ENCODE assay signal across 12 cellular contexts in genomic region chr2:168633895-168634294, GRCh38.
DNase-seq lines count a peak whose midpoint lies in the region; ATAC-seq and TF ChIP-seq lines count a peak whose summit lies in the region.
"Had no signal": no experiment of that assay in that cellular context is flagged by ENCODE, and none has a peak within 500 bp of the region (broad histone marks: within the 10 kb centered on the region; RNA-seq: fewer than 3 reads in every experiment).

No MANE protein-coding gene starts in this region.

- H3T11ph ChIP-seq in H9 (ENCODE audit: low read length), result no peak overlapping the region

- no peak overlapping the region for H4K91ac ChIP-seq in H9 (ENCODE audit: insufficient read length, low read depth, low read length)

- no peak overlapping the region for H3K56ac ChIP-seq in H9 (ENCODE audit: insufficient read length, low read depth, low read length)

- H3K27me3 Mint-ChIP-seq in osteocyte (ENCODE audit: unreplicated experiment) (no peaks in the 10 kb centered on the region), H9 (ENCODE audit: low read depth) (no peaks in the 10 kb centered on the region)
- H3K27me3 Mint-ChIP-seq: stimulated activated naive CD8-positive, alpha-beta T cell treated with anti-CD3 and anti-CD28 coated beads, Interleukin-15, Interleukin-2, amounts not matched to agents 100 ng/mL and 50 ng/mL, for 24 hours had no signal

- H3K4me1 Mint-ChIP-seq in osteocyte (ENCODE audit: unreplicated experiment) (peaks cover 43% of the 10 kb centered on the region), H9 (peaks cover 25 to 33% of the 10 kb centered on the region in 2 experiments)

- no peaks in the 10 kb centered on the region for H3K79me1 ChIP-seq in H9 (ENCODE audit: insufficient read depth, low read depth, low read length, poor library complexity, severe bottlenecking)

- H2BK120ac ChIP-seq in H9 (ENCODE audit: low read depth, low read length, poor library complexity, severe bottlenecking), result no peak overlapping the region

- no peaks in the 10 kb centered on the region for H3K79me2 ChIP-seq in H9 (ENCODE audit: insufficient read depth, low read length)

- no peak overlapping the region for H3K4me2 ChIP-seq in H9 (ENCODE audit: insufficient read depth, insufficient read length, low read length)
- H3K4me2 ChIP-seq: KMS-11 had no signal

- peaks cover 12% of the 10 kb centered on the region; the same call in 1 of the 2 replicates for H3K4me1 ChIP-seq in H9 (ENCODE audit: insufficient read depth, low read length)

- peak overlapping the region; percentile 18 for H3K27ac Mint-ChIP-seq in osteocyte (ENCODE audit: unreplicated experiment)
- H3K27ac Mint-ChIP-seq in H9, result no peak overlapping the region
- H3K27ac Mint-ChIP-seq: stimulated activated naive CD8-positive, alpha-beta T cell treated with anti-CD3 and anti-CD28 coated beads, Interleukin-15, Interleukin-2, amounts not matched to agents 100 ng/mL and 50 ng/mL, for 24 hours had no signal

- H2BK20ac ChIP-seq in H9 (ENCODE audit: low read depth, low read length, poor library complexity, severe bottlenecking), result no peak overlapping the region

- H4K20me1 ChIP-seq in H9 (ENCODE audit: control insufficient read depth, insufficient read depth, insufficient read length), result no peaks in the 10 kb centered on the region

- H3K9me3 Mint-ChIP-seq in osteocyte (ENCODE audit: unreplicated experiment), result peaks cover 3% of the 10 kb centered on the region
- no peaks in the 10 kb centered on the region for H3K9me3 Mint-ChIP-seq in H9
- H3K9me3 Mint-ChIP-seq: stimulated activated naive CD8-positive, alpha-beta T cell treated with anti-CD3 and anti-CD28 coated beads, Interleukin-15, Interleukin-2, amounts not matched to agents 100 ng/mL and 50 ng/mL, for 24 hours had no signal

- no peak overlapping the region for H2BK12ac ChIP-seq in H9 (ENCODE audit: insufficient read length, low read depth, low read length)

- H3K9ac ChIP-seq in H9 (ENCODE audit: extremely low read depth, insufficient read length, low read length), result no peak overlapping the region
- H3K9ac ChIP-seq: KMS-11 had no signal

- H3K18ac ChIP-seq in H9 (ENCODE audit: insufficient read length, low read depth, low read length), result no peak overlapping the region

- DNase-seq in osteocyte (ENCODE audit: extremely low spot score, unreplicated experiment) (no peak), H9 (no peak), posterior vena cava (ENCODE audit: low spot score) (no peak), MG63 (no peak)
- DNase-seq in activated CD4-positive, alpha-beta T cell treated with anti-CD3 and anti-CD28 coated beads for 4 hours, result no peak
- DNase-seq: BE2C, NCI-H2107 had no signal

- no peaks in the 10 kb centered on the region for H3K27me3 ChIP-seq in H9 (ENCODE audit: insufficient read depth, low read length)
- H3K27me3 ChIP-seq in MG63, result no peaks in the 10 kb centered on the region
- H3K27me3 ChIP-seq: BE2C had no signal

- H3K4ac ChIP-seq in H9 (ENCODE audit: low read depth, low read length), result no peak overlapping the region

- no peak overlapping the region for H3K14ac ChIP-seq in H9 (ENCODE audit: insufficient read depth, low read length)

- H3K4me3 Mint-ChIP-seq in osteocyte (ENCODE audit: unreplicated experiment), result no peak overlapping the region
- H3K4me3 Mint-ChIP-seq in H9, result no peak overlapping the region
- H3K4me3 Mint-ChIP-seq: stimulated activated naive CD8-positive, alpha-beta T cell treated with anti-CD3 and anti-CD28 coated beads, Interleukin-15, Interleukin-2, amounts not matched to agents 100 ng/mL and 50 ng/mL, for 24 hours had no signal

- H3K27ac ChIP-seq in H9 (ENCODE audit: insufficient read length, low read depth, low read length), result no peak overlapping the region
- H3K27ac ChIP-seq: KMS-11 had no signal

- no peaks in the 10 kb centered on the region for H3K23me2 ChIP-seq in H9 (ENCODE audit: insufficient read length, low read depth, low read length, poor library complexity, severe bottlenecking)

- WGBS in H9 (ENCODE audit: extremely low coverage, insufficient read length, low lambda C conversion rate), result no CpG with 5 or more reads among the region's 1 CpG

- H3K9me3 ChIP-seq in H9 (ENCODE audit: control insufficient read depth, low read depth, low read length) (no peaks in the 10 kb centered on the region), MG63 (no peaks in the 10 kb centered on the region)
- H3K9me3 ChIP-seq: BE2C had no signal

- peak; percentile 44 for ATAC-seq in GM18868 (IDR thresholded peaks at IDR 0.05; ENCODE audit: unreplicated experiment)
- ATAC-seq in GM21515 (IDR thresholded peaks at IDR 0.05; ENCODE audit: unreplicated experiment), result peak; percentile 48
- ATAC-seq in HG03378 (IDR thresholded peaks at IDR 0.05; ENCODE audit: unreplicated experiment), result peak; percentile 67

- no peak overlapping the region for H4K8ac ChIP-seq in H9 (replicated peaks; ENCODE audit: insufficient read length, low read depth, low read length)

- TF ChIP-seq CTCF in osteocyte (IDR thresholded peaks at IDR 0.05) (no peak), H9 (conservative IDR thresholded peaks at IDR 0.05) (no peak)

- no peak overlapping the region for H2BK15ac ChIP-seq in H9 (ENCODE audit: low read depth, low read length)

- no peak overlapping the region for H4K5ac ChIP-seq in H9 (ENCODE audit: insufficient read length, low read depth, low read length)

- H3K36me3 Mint-ChIP-seq in osteocyte (ENCODE audit: unreplicated experiment) (no peaks in the 10 kb centered on the region), H9 (ENCODE audit: insufficient read depth in 1 of 3, low read depth in 3 of 3) (peaks cover 0 to 1% (median 0%) of the 10 kb centered on the region in 3 experiments; a peak in 1 of 7 replicates)

- H2BK5ac ChIP-seq in H9 (ENCODE audit: insufficient read length, low read length), result no peak overlapping the region

- no peaks in the 10 kb centered on the region for H3K36me3 ChIP-seq in MG63
- H3K36me3 ChIP-seq: BE2C had no signal

- H2AFZ ChIP-seq in H9 (ENCODE audit: low read length), result no peak overlapping the region

- H3K23ac ChIP-seq in H9 (ENCODE audit: insufficient read length, low read depth, low read length), result no peak overlapping the region

- intact Hi-C loops in posterior vena cava (cut with DNase I), result no loop called here

- no peak overlapping the region for H3K4me3 ChIP-seq in MG63

- no peak overlapping the region for H2AK5ac ChIP-seq in H9 (ENCODE audit: insufficient read length, low read length)
